In genomic region chrX:129640737-129641136, GRCh38 we compare ENCODE assay signal across 7 cellular contexts. TPM values are rescaled to one million over a fixed set of nuclear protein-coding genes. Genes with fewer than 3 reads are reported as not detected.
"Had no signal": no experiment of that assay in that cellular context is flagged by ENCODE, and none has a peak within 500 bp of the region (broad histone marks: within the 10 kb centered on the region; RNA-seq: fewer than 3 reads in every experiment).

No MANE protein-coding gene starts in this region.

- H3K36me3 Mint-ChIP-seq: IgD-negative memory B cell had no signal

- H3K27ac ChIP-seq: HL-60 had no signal

- H3K9me3 Mint-ChIP-seq: GM23338, IgD-negative memory B cell had no signal

- H3K4me3 Mint-ChIP-seq: GM23338, H9, IgD-negative memory B cell had no signal

- H3K27ac Mint-ChIP-seq: GM23338, H9, IgD-negative memory B cell had no signal

- H3K4me3 ChIP-seq: GM23338 had no signal

- ATAC-seq: GM23338, HepG2 had no signal

- DNase-seq: H9, HCEC 1CT, KBM-7 had no signal

- H2AFZ ChIP-seq: GM23338 had no signal

- H3K4me2 ChIP-seq: GM23338 had no signal

RNA-seq across cellular contexts. Expression of gene APLN, which starts 14.0 kb away (rescaled TPM):
- polyA plus RNA-seq: IgD-negative memory B cell had no signal
